In genomic region chr7:15643000-15643705, GRCh38 we compare ENCODE assay signal across 23 cellular contexts. TPM values are rescaled to one million over a fixed set of nuclear protein-coding genes. Genes with fewer than 3 reads are reported as not detected.
DNase-seq lines count a peak whose midpoint lies in the region; ATAC-seq and TF ChIP-seq lines count a peak whose summit lies in the region.
"Had no signal": no experiment of that assay in that cellular context is flagged by ENCODE, and none has a peak within 500 bp of the region (broad histone marks: within the 10 kb centered on the region; RNA-seq: fewer than 3 reads in every experiment).

No MANE protein-coding gene starts in this region.

- no peaks in the 10 kb centered on the region for H3K27me3 Mint-ChIP-seq in stimulated activated memory B cell treated with anti-CD40 and anti-IgM and Interleukin-4, amounts not matched to agents 10 μg/mL and 1 μg/mL and 100 μg/mL, for 72 hours
- H3K27me3 Mint-ChIP-seq: effector memory CD8-positive, alpha-beta T cell; IgD-negative memory B cell; naive thymus-derived CD4-positive, alpha-beta T cell had no signal

- peaks cover 14% of the 10 kb centered on the region for H3K9me3 Mint-ChIP-seq in stimulated activated memory B cell treated with anti-CD40 and anti-IgM and Interleukin-4, amounts not matched to agents 10 μg/mL and 1 μg/mL and 100 μg/mL, for 72 hours

- no peaks in the 10 kb centered on the region for H3K4me1 Mint-ChIP-seq in stimulated activated memory B cell treated with anti-CD40 and anti-IgM and Interleukin-4, amounts not matched to agents 10 μg/mL and 1 μg/mL and 100 μg/mL, for 72 hours
- H3K4me1 Mint-ChIP-seq: IgD-negative memory B cell; naive thymus-derived CD4-positive, alpha-beta T cell had no signal

- DNase-seq in NB4 (ENCODE audit: low read depth) (peak; percentile 61), epithelial cell of proximal tubule (ENCODE audit: low read depth) (peak; percentile 10), midbrain (lab: John Stamatoyannopoulos, UW) (no peak)
- DNase-seq: activated CD4-positive, CD25-positive, alpha-beta regulatory T cell; activated CD8-positive, alpha-beta T cell treated with anti-CD3 and anti-CD28 coated beads, Interleukin-2, amount 10 ng/mL, durations not matched to agents 7 days and 5 days; activated T-cell treated with anti-CD3 and anti-CD28 coated beads, Interleukin-2, amount 50 U/mL, for 72 hours; effector memory CD8-positive, alpha-beta T cell; HFFc6; MV-4-11; naive thymus-derived CD4-positive, alpha-beta T cell; NCI-H510A treated with DMSO at 0.1 percent for 48 hours; sigmoid colon; stimulated activated naive CD4-positive, alpha-beta T cell; T-helper 2 cell; tibial artery had no signal

- TF ChIP-seq CTCF in GM12873 (IDR thresholded peaks at IDR 0.05; ENCODE audit: insufficient read depth, low read depth, low read length, missing control alignments) (peak; percentile 2), NB4 (IDR thresholded peaks at IDR 0.05; ENCODE audit: low read depth, low read length) (no peak), epithelial cell of proximal tubule (conservative IDR thresholded peaks at IDR 0.05; ENCODE audit: low read depth, low read length) (peak; percentile 34)

- H3K27ac Mint-ChIP-seq in stimulated activated memory B cell treated with anti-CD40 and anti-IgM and Interleukin-4, amounts not matched to agents 10 μg/mL and 1 μg/mL and 100 μg/mL, for 72 hours, result no peak overlapping the region
- H3K27ac Mint-ChIP-seq: activated CD8-positive, alpha-beta T cell treated with anti-CD3 and anti-CD28 coated beads, Interleukin-2, amount 10 ng/mL, durations not matched to agents 7 days and 5 days; activated naive CD4-positive, alpha-beta T cell treated with anti-CD3 and anti-CD28 coated beads, Interleukin-2, amount 50 U/mL, for 72 hours; activated T-cell treated with anti-CD3 and anti-CD28 coated beads, Interleukin-2, amount 50 U/mL, for 72 hours; effector memory CD8-positive, alpha-beta T cell; HFFc6; IgD-negative memory B cell; naive thymus-derived CD4-positive, alpha-beta T cell had no signal

- ATAC-seq in stimulated activated memory B cell treated with anti-CD40 and anti-IgM and Interleukin-4, amounts not matched to agents 10 μg/mL and 1 μg/mL and 100 μg/mL, for 72 hours, result peak; percentile 36
- ATAC-seq in GM21381 (IDR thresholded peaks at IDR 0.05; ENCODE audit: unreplicated experiment) (no peak), GM19035 (IDR thresholded peaks at IDR 0.05; ENCODE audit: unreplicated experiment) (no peak)
- ATAC-seq: activated CD8-positive, alpha-beta T cell treated with anti-CD3 and anti-CD28 coated beads, Interleukin-2, amount 10 ng/mL, durations not matched to agents 7 days and 5 days; activated naive CD4-positive, alpha-beta T cell treated with anti-CD3 and anti-CD28 coated beads, Interleukin-2, amount 50 U/mL, for 72 hours; activated T-cell treated with anti-CD3 and anti-CD28 coated beads, Interleukin-2, amount 50 U/mL, for 72 hours; effector memory CD8-positive, alpha-beta T cell; heart right ventricle; naive thymus-derived CD4-positive, alpha-beta T cell had no signal

- no peak overlapping the region for H3K4me3 ChIP-seq in NB4 (ENCODE audit: low read depth, low read length)
- no peak overlapping the region for H3K4me3 ChIP-seq in epithelial cell of proximal tubule (ENCODE audit: low read depth, low read length)
- H3K4me3 ChIP-seq: heart right ventricle, sigmoid colon, tibial artery had no signal

- no peaks in the 10 kb centered on the region for H3K36me3 Mint-ChIP-seq in stimulated activated memory B cell treated with anti-CD40 and anti-IgM and Interleukin-4, amounts not matched to agents 10 μg/mL and 1 μg/mL and 100 μg/mL, for 72 hours
- H3K36me3 Mint-ChIP-seq: activated naive CD4-positive, alpha-beta T cell treated with anti-CD3 and anti-CD28 coated beads, Interleukin-2, amount 50 U/mL, for 72 hours; IgD-negative memory B cell; naive thymus-derived CD4-positive, alpha-beta T cell had no signal

- TF ChIP-seq POLR2A in NB4 (IDR thresholded peaks at IDR 0.05; ENCODE audit: extremely low read depth, insufficient read length), result no peak

- no peak overlapping the region for H3K4me3 Mint-ChIP-seq in stimulated activated memory B cell treated with anti-CD40 and anti-IgM and Interleukin-4, amounts not matched to agents 10 μg/mL and 1 μg/mL and 100 μg/mL, for 72 hours
- H3K4me3 Mint-ChIP-seq: activated CD8-positive, alpha-beta T cell treated with anti-CD3 and anti-CD28 coated beads, Interleukin-2, amount 10 ng/mL, durations not matched to agents 7 days and 5 days; activated T-cell treated with anti-CD3 and anti-CD28 coated beads, Interleukin-2, amount 50 U/mL, for 72 hours; effector memory CD8-positive, alpha-beta T cell; HFFc6; IgD-negative memory B cell; naive thymus-derived CD4-positive, alpha-beta T cell had no signal

RNA-seq across cellular contexts. Expression of gene MEOX2, which starts 43.3 kb away (rescaled TPM):
- total RNA-seq in epithelial cell of proximal tubule, result not detected in 2 replicates
- total RNA-seq: activated CD8-positive, alpha-beta T cell treated with anti-CD3 and anti-CD28 coated beads, Interleukin-2, amount 10 ng/mL, durations not matched to agents 7 days and 5 days; activated naive CD4-positive, alpha-beta T cell treated with anti-CD3 and anti-CD28 coated beads, Interleukin-2, amount 50 U/mL, for 72 hours; activated T-cell treated with anti-CD3 and anti-CD28 coated beads, Interleukin-2, amount 50 U/mL, for 72 hours; astrocyte; HFFc6; naive thymus-derived CD4-positive, alpha-beta T cell had no signal
